15 cellular contexts compared by ENCODE assay signal in genomic region chr3:137988982-137989381, GRCh38. TPM values are rescaled to one million over a fixed set of nuclear protein-coding genes. Genes with fewer than 3 reads are reported as not detected.
DNase-seq lines count a peak whose midpoint lies in the region; ATAC-seq and TF ChIP-seq lines count a peak whose summit lies in the region.
"Had no signal": no experiment of that assay in that cellular context is flagged by ENCODE, and none has a peak within 500 bp of the region (broad histone marks: within the 10 kb centered on the region; RNA-seq: fewer than 3 reads in every experiment).

No MANE protein-coding gene starts in this region.

- peaks cover 5% of the 10 kb centered on the region for H3K9me3 Mint-ChIP-seq in activated T-cell treated with anti-CD3 and anti-CD28 coated beads, Interleukin-2, amount 50 U/mL, for 4 hours
- H3K9me3 Mint-ChIP-seq in activated T-cell treated with anti-CD3 and anti-CD28 coated beads, Interleukin-2, amount 50 U/mL, for 24 hours: peaks cover 2% of the 10 kb centered on the region
- H3K9me3 Mint-ChIP-seq in stimulated activated naive CD8-positive, alpha-beta T cell treated with anti-CD3 and anti-CD28 coated beads, Interleukin-15, amount 100 ng/mL, for 72 hours: peaks cover 1 to 12% of the 10 kb centered on the region in 2 donors
- peaks cover 2% of the 10 kb centered on the region for H3K9me3 Mint-ChIP-seq in activated CD8-positive, alpha-beta T cell treated with anti-CD3 and anti-CD28 coated beads for 36 hours
- H3K9me3 Mint-ChIP-seq in H9: peaks cover 2 to 8% of the 10 kb centered on the region in 2 experiments

- CTCF ChIA-PET in activated CD8-positive, alpha-beta T cell treated with anti-CD3 and anti-CD28 coated beads for 36 hours (lab: Charles Lee): interaction anchor here (2.0 kb wide), 1 partner anchor 18 kb away, joined by 5 read pairs; no protein-coding TSS in a partner anchor

- POLR2A ChIA-PET in activated CD8-positive, alpha-beta T cell treated with anti-CD3 and anti-CD28 coated beads for 36 hours (lab: Charles Lee): no interaction called here

- no peaks in the 10 kb centered on the region for H3K23me2 ChIP-seq in H9 (ENCODE audit: insufficient read length, low read depth, low read length, poor library complexity, severe bottlenecking)

- no peaks in the 10 kb centered on the region for H3K4me1 ChIP-seq in H9 (ENCODE audit: insufficient read depth, low read length)
- no peaks in the 10 kb centered on the region for H3K4me1 ChIP-seq in mesendoderm (ENCODE audit: control insufficient read depth, low read depth, low read length)

- no peak overlapping the region for H3K14ac ChIP-seq in H9 (ENCODE audit: insufficient read depth, low read length)

- ATAC-seq in activated T-cell treated with anti-CD3 and anti-CD28 coated beads, Interleukin-2, amount 50 U/mL, for 4 hours: peak; percentile 18 to 50
- ATAC-seq in GM21786 (IDR thresholded peaks at IDR 0.05; ENCODE audit: unreplicated experiment) (peak; percentile 63), HG03280 (IDR thresholded peaks at IDR 0.05; ENCODE audit: unreplicated experiment) (peak; percentile 59)
- ATAC-seq in stimulated activated naive CD8-positive, alpha-beta T cell treated with anti-CD3 and anti-CD28 coated beads, Interleukin-15, amount 100 ng/mL, for 72 hours: peak; percentile 76
- no peak for ATAC-seq in activated CD8-positive, alpha-beta T cell treated with anti-CD3 and anti-CD28 coated beads for 36 hours

- H3K27me3 Mint-ChIP-seq in activated T-cell treated with anti-CD3 and anti-CD28 coated beads, Interleukin-2, amount 50 U/mL, for 4 hours (ENCODE audit: low read depth): no peaks in the 10 kb centered on the region
- H3K27me3 Mint-ChIP-seq in activated T-cell treated with anti-CD3 and anti-CD28 coated beads, Interleukin-2, amount 50 U/mL, for 24 hours: no peaks in the 10 kb centered on the region
- peaks cover 7% of the 10 kb centered on the region for H3K27me3 Mint-ChIP-seq in stimulated activated naive CD8-positive, alpha-beta T cell treated with anti-CD3 and anti-CD28 coated beads, Interleukin-15, amount 100 ng/mL, for 72 hours
- H3K27me3 Mint-ChIP-seq in activated CD8-positive, alpha-beta T cell treated with anti-CD3 and anti-CD28 coated beads for 36 hours: peaks cover 3% of the 10 kb centered on the region
- H3K27me3 Mint-ChIP-seq in H9 (ENCODE audit: low read depth): peaks cover 3% of the 10 kb centered on the region; the same call in 1 of the 2 replicates
- H3K27me3 Mint-ChIP-seq: activated B cell treated with CpG ODN at 0.5 μM for 24 hours had no signal

- no peaks in the 10 kb centered on the region for H3K79me2 ChIP-seq in H9 (ENCODE audit: insufficient read depth, low read length)
- no peaks in the 10 kb centered on the region for H3K79me2 ChIP-seq in mesendoderm (ENCODE audit: control insufficient read depth, insufficient read depth, low read length)

- H4K8ac ChIP-seq in H9 (replicated peaks; ENCODE audit: insufficient read length, low read depth, low read length) (no peak overlapping the region), mesendoderm (ENCODE audit: low read depth, low read length) (no peak overlapping the region)

- H2AK5ac ChIP-seq in H9 (ENCODE audit: insufficient read length, low read length): no peak overlapping the region
- no peak overlapping the region for H2AK5ac ChIP-seq in mesendoderm (ENCODE audit: low read length)

- H2BK120ac ChIP-seq in H9 (ENCODE audit: low read depth, low read length, poor library complexity, severe bottlenecking) (no peak overlapping the region), mesendoderm (ENCODE audit: low read depth, low read length) (no peak overlapping the region)

- no peak overlapping the region for H2BK5ac ChIP-seq in H9 (ENCODE audit: insufficient read length, low read length)
- no peak overlapping the region for H2BK5ac ChIP-seq in mesendoderm (ENCODE audit: low read length)

- H3K18ac ChIP-seq in H9 (ENCODE audit: insufficient read length, low read depth, low read length) (no peak overlapping the region), mesendoderm (ENCODE audit: low read length) (no peak overlapping the region)

- intact Hi-C loops in activated CD8-positive, alpha-beta T cell treated with anti-CD3 and anti-CD28 coated beads for 36 hours (cut with micrococcal nuclease): no loop called here

- H3K4me1 Mint-ChIP-seq in activated T-cell treated with anti-CD3 and anti-CD28 coated beads, Interleukin-2, amount 50 U/mL, for 4 hours (ENCODE audit: low read depth): no peaks in the 10 kb centered on the region
- peaks cover 4% of the 10 kb centered on the region for H3K4me1 Mint-ChIP-seq in activated T-cell treated with anti-CD3 and anti-CD28 coated beads, Interleukin-2, amount 50 U/mL, for 24 hours (ENCODE audit: low read depth)
- peaks cover 9% of the 10 kb centered on the region for H3K4me1 Mint-ChIP-seq in stimulated activated naive CD8-positive, alpha-beta T cell treated with anti-CD3 and anti-CD28 coated beads, Interleukin-15, amount 100 ng/mL, for 72 hours
- peaks cover 5% of the 10 kb centered on the region for H3K4me1 Mint-ChIP-seq in activated CD8-positive, alpha-beta T cell treated with anti-CD3 and anti-CD28 coated beads for 36 hours (ENCODE audit: low read depth)
- H3K4me1 Mint-ChIP-seq in H9: no peaks in the 10 kb centered on the region
- H3K4me1 Mint-ChIP-seq: activated B cell treated with CpG ODN at 0.5 μM for 24 hours had no signal

- H3K4me3 ChIP-seq in mesendoderm (ENCODE audit: low read length): no peak overlapping the region

- DNase-seq in activated T-cell treated with anti-CD3 and anti-CD28 coated beads, Interleukin-2, amount 50 U/mL, for 4 hours: no peak
- no peak for DNase-seq in activated T-cell treated with anti-CD3 and anti-CD28 coated beads, Interleukin-2, amount 50 U/mL, for 24 hours
- DNase-seq in stimulated activated naive CD8-positive, alpha-beta T cell treated with anti-CD3 and anti-CD28 coated beads, Interleukin-15, amount 100 ng/mL, for 72 hours: peak in 1 of 2 donors; percentile 25
- DNase-seq in activated CD8-positive, alpha-beta T cell treated with anti-CD3 and anti-CD28 coated beads for 36 hours: no peak
- DNase-seq in H9 (no peak), mesendoderm (no peak)
- DNase-seq: activated B cell treated with CpG ODN at 0.5 μM for 24 hours; amniotic stem cell; NCI-H1436 treated with DMSO at 0.1 percent for 48 hours; RPMI8226; stimulated activated CD4-positive, alpha-beta T cell treated with anti-CD3 and anti-CD28 coated beads, Interleukin-4, amount 100 ng/mL, for 4 hours had no signal

- H3K56ac ChIP-seq in H9 (ENCODE audit: insufficient read length, low read depth, low read length) (no peak overlapping the region), mesendoderm (ENCODE audit: low read length) (no peak overlapping the region)

- no peak overlapping the region for H3K4me3 Mint-ChIP-seq in activated T-cell treated with anti-CD3 and anti-CD28 coated beads, Interleukin-2, amount 50 U/mL, for 4 hours
- H3K4me3 Mint-ChIP-seq in activated T-cell treated with anti-CD3 and anti-CD28 coated beads, Interleukin-2, amount 50 U/mL, for 24 hours: no peak overlapping the region
- H3K4me3 Mint-ChIP-seq in stimulated activated naive CD8-positive, alpha-beta T cell treated with anti-CD3 and anti-CD28 coated beads, Interleukin-15, amount 100 ng/mL, for 72 hours: no peak overlapping the region
- no peak overlapping the region for H3K4me3 Mint-ChIP-seq in activated CD8-positive, alpha-beta T cell treated with anti-CD3 and anti-CD28 coated beads for 36 hours
- H3K4me3 Mint-ChIP-seq in H9: no peak overlapping the region
- H3K4me3 Mint-ChIP-seq: activated B cell treated with CpG ODN at 0.5 μM for 24 hours had no signal

- H3K4ac ChIP-seq in H9 (ENCODE audit: low read depth, low read length) (no peak overlapping the region), mesendoderm (ENCODE audit: low read depth, low read length) (no peak overlapping the region)

- H4K91ac ChIP-seq in H9 (ENCODE audit: insufficient read length, low read depth, low read length): no peak overlapping the region

- H3K79me1 ChIP-seq in H9 (ENCODE audit: insufficient read depth, low read depth, low read length, poor library complexity, severe bottlenecking) (no peaks in the 10 kb centered on the region), mesendoderm (ENCODE audit: low read length) (no peaks in the 10 kb centered on the region)

- H4K5ac ChIP-seq in H9 (ENCODE audit: insufficient read length, low read depth, low read length): no peak overlapping the region
- H4K5ac ChIP-seq in mesendoderm (ENCODE audit: low read length): no peak overlapping the region

- no peaks in the 10 kb centered on the region for H3K36me3 ChIP-seq in mesendoderm (ENCODE audit: control insufficient read depth, insufficient read depth, low read length)

- H3K27ac ChIP-seq in H9 (ENCODE audit: insufficient read length, low read depth, low read length) (no peak overlapping the region), mesendoderm (ENCODE audit: low read depth, low read length) (no peak overlapping the region)

- H2AFZ ChIP-seq in H9 (ENCODE audit: low read length): no peak overlapping the region

- TF ChIP-seq CTCF in activated CD8-positive, alpha-beta T cell treated with anti-CD3 and anti-CD28 coated beads for 36 hours (IDR thresholded peaks at IDR 0.05): no peak
- no peak for TF ChIP-seq CTCF in H9 (conservative IDR thresholded peaks at IDR 0.05)

- H2BK15ac ChIP-seq in H9 (ENCODE audit: low read depth, low read length) (no peak overlapping the region), mesendoderm (replicated peaks; ENCODE audit: low read depth) (no peak overlapping the region)

- H3K27ac Mint-ChIP-seq in activated T-cell treated with anti-CD3 and anti-CD28 coated beads, Interleukin-2, amount 50 U/mL, for 24 hours: no peak overlapping the region
- no peak overlapping the region for H3K27ac Mint-ChIP-seq in stimulated activated naive CD8-positive, alpha-beta T cell treated with anti-CD3 and anti-CD28 coated beads, Interleukin-15, amount 100 ng/mL, for 72 hours
- no peak overlapping the region for H3K27ac Mint-ChIP-seq in activated CD8-positive, alpha-beta T cell treated with anti-CD3 and anti-CD28 coated beads for 36 hours
- H3K27ac Mint-ChIP-seq in H9: no peak overlapping the region
- H3K27ac Mint-ChIP-seq: activated B cell treated with CpG ODN at 0.5 μM for 24 hours had no signal

- H3K9me3 ChIP-seq in H9 (ENCODE audit: control insufficient read depth, low read depth, low read length): no peaks in the 10 kb centered on the region

- H4K20me1 ChIP-seq in H9 (ENCODE audit: control insufficient read depth, insufficient read depth, insufficient read length): no peaks in the 10 kb centered on the region

- WGBS in H9 (ENCODE audit: extremely low coverage, insufficient read length, low lambda C conversion rate): no CpG with 5 or more reads among the region's 3 CpGs
- no CpG with 5 or more reads among the region's 3 CpGs for WGBS in mesendoderm (ENCODE audit: extremely low coverage, insufficient coverage, low lambda C conversion rate)

- H3K23ac ChIP-seq in H9 (ENCODE audit: insufficient read length, low read depth, low read length) (no peak overlapping the region), mesendoderm (ENCODE audit: low read length) (no peak overlapping the region)

- H3K36me3 Mint-ChIP-seq in activated T-cell treated with anti-CD3 and anti-CD28 coated beads, Interleukin-2, amount 50 U/mL, for 4 hours (ENCODE audit: insufficient read depth): no peaks in the 10 kb centered on the region
- no peaks in the 10 kb centered on the region for H3K36me3 Mint-ChIP-seq in activated T-cell treated with anti-CD3 and anti-CD28 coated beads, Interleukin-2, amount 50 U/mL, for 24 hours (ENCODE audit: low read depth)
- H3K36me3 Mint-ChIP-seq in activated CD8-positive, alpha-beta T cell treated with anti-CD3 and anti-CD28 coated beads for 36 hours (ENCODE audit: low read depth): no peaks in the 10 kb centered on the region
- H3K36me3 Mint-ChIP-seq in H9 (ENCODE audit: insufficient read depth in 1 of 3, low read depth in 3 of 3): peaks cover 0 to 2% (median 0%) of the 10 kb centered on the region in 3 experiments; a peak in 2 of 7 replicates

- no peak overlapping the region for H2BK12ac ChIP-seq in H9 (ENCODE audit: insufficient read length, low read depth, low read length)

- H3K9ac ChIP-seq in H9 (ENCODE audit: extremely low read depth, insufficient read length, low read length): no peak overlapping the region
- no peak overlapping the region for H3K9ac ChIP-seq in mesendoderm (ENCODE audit: low read length)

- H3K27me3 ChIP-seq in H9 (ENCODE audit: insufficient read depth, low read length): no peaks in the 10 kb centered on the region
- H3K27me3 ChIP-seq in mesendoderm (ENCODE audit: insufficient read depth, low read length, poor library complexity): peaks cover 2% of the 10 kb centered on the region

- H3K4me2 ChIP-seq in H9 (ENCODE audit: insufficient read depth, insufficient read length, low read length) (no peak overlapping the region), mesendoderm (ENCODE audit: low read length) (no peak overlapping the region)

- H3T11ph ChIP-seq in H9 (ENCODE audit: low read length): no peak overlapping the region

- H2BK20ac ChIP-seq in H9 (ENCODE audit: low read depth, low read length, poor library complexity, severe bottlenecking): no peak overlapping the region

RNA-seq across cellular contexts. Expression of gene CLDN18, which starts 21.0 kb away (rescaled TPM):
- total RNA-seq in activated T-cell treated with anti-CD3 and anti-CD28 coated beads, Interleukin-2, amount 50 U/mL, for 4 hours: under 1 TPM; 0.08 to 0.18 (median 0.13) TPM
- total RNA-seq in activated CD8-positive, alpha-beta T cell treated with anti-CD3 and anti-CD28 coated beads for 36 hours: not detected
- total RNA-seq in H9 (2021): not detected in 2 replicates
- polyA plus RNA-seq in mesendoderm (2013, experiment 1 of 2): not detected
- polyA plus RNA-seq in mesendoderm (2013, experiment 2 of 2): not detected
- total RNA-seq: activated B cell treated with CpG ODN at 0.5 μM for 24 hours, Daoy, ureter had no signal
